ENCODE assay signal across 1 cellular context in the genomic region with DNA sequence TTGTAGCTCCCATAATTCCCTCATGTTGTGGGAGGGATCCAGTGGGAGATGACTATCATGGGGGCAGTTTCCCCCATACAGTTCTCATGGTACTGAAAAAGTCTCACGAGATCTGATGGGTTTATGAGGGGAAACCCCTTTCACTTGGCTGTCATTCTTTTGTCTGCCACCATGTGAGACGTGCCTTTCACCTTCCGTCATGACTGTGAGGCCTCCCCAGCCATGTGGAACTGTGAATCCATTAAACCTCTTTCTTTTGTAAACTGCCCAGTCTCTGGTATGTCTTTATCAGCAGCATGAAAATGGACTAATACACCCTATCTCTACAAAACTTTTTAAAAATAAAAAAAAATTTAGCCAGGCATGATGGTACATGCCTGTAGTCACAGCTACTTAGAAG.
TF ChIP-seq lines count a peak whose summit lies in the region.

No MANE protein-coding gene starts in this region.

TF ChIP-seq in K562, 482 proteins besides CTCF, POLR2A, EP300 and RAD21:
- TF ChIP-seq ZNF766 (CRISPR knock-in tag; conservative IDR thresholded peaks at IDR 0.05) (peak; percentile 51; the same call in 1 of the 2 replicates), C11orf30 (IDR thresholded peaks at IDR 0.05; ENCODE audit: low read depth) (no peak), ZFP36 (IDR thresholded peaks at IDR 0.05; ENCODE audit: low read depth, low read length, partially characterized antibody) (peak; percentile 67)
